ENCODE assay signal across 18 cellular contexts in genomic region chr11:86737752-86738151, GRCh38.
A peak's percentile ranks its signal among the peaks of the same experiment; 100 is the strongest.
DNase-seq lines count a peak whose midpoint lies in the region; ATAC-seq, FAIRE-seq and TF ChIP-seq lines count a peak whose summit lies in the region.
"Had no signal": no experiment of that assay in that cellular context is flagged by ENCODE, and none has a peak within 500 bp of the region (broad histone marks: within the 10 kb centered on the region; RNA-seq: fewer than 3 reads in every experiment).

No MANE protein-coding gene starts in this region.

- H3K27me3 Mint-ChIP-seq in immature natural killer cell (ENCODE audit: low read depth in 3 of 3), result peaks cover 0 to 2% (median 2%) of the 10 kb centered on the region in 3 donors

- TF ChIP-seq RAD21 in A549 (conservative IDR thresholded peaks at IDR 0.05 in 1 of 2, IDR thresholded peaks at IDR 0.05 in 1 of 2), result no peak

- H3K14ac ChIP-seq in mesenchymal stem cell (ENCODE audit: low read length in 2 of 2), result no peak overlapping the region

- H3K4me2 ChIP-seq in A549 (peak overlapping the region; percentile 55; the same call in 2 of the 3 replicates), endothelial cell of umbilical vein (ENCODE audit: insufficient read depth, low read length) (peak overlapping the region; percentile 51), mesenchymal stem cell (ENCODE audit: low read length, poor library complexity, severe bottlenecking) (no peak overlapping the region)

- H3K27me3 ChIP-seq in endothelial cell of umbilical vein (ENCODE audit: control insufficient read depth in 2 of 2, insufficient read depth in 2 of 2, low read length in 2 of 2) (no peaks in the 10 kb centered on the region), mesenchymal stem cell (ENCODE audit: control insufficient read depth in 1 of 2, insufficient read depth in 1 of 2, low read length in 2 of 2) (no peaks in the 10 kb centered on the region)
- H3K27me3 ChIP-seq: heart right ventricle had no signal

- FAIRE-seq in A549 (lab: Jason Lieb, UNC) (no peak), endothelial cell of umbilical vein (lab: Jason Lieb, UNC) (peak; percentile 87)

- no peak for TF ChIP-seq POLR2A in A549 (IDR thresholded peaks at IDR 0.05; ENCODE audit: low read length)
- TF ChIP-seq POLR2A in endothelial cell of umbilical vein (IDR thresholded peaks at IDR 0.05; ENCODE audit: low read depth, low read length), result no peak

- H2AFZ ChIP-seq in endothelial cell of umbilical vein (ENCODE audit: low read depth, low read length), result no peak overlapping the region
- H2AFZ ChIP-seq in mesenchymal stem cell (ENCODE audit: low read depth, low read length), result no peak overlapping the region

- H3K9me3 Mint-ChIP-seq in immature natural killer cell, result no peaks in the 10 kb centered on the region
- H3K9me3 Mint-ChIP-seq: activated naive CD8-positive, alpha-beta T cell treated with anti-CD3 and anti-CD28 coated beads, Interleukin-2, amount 50 U/mL, for 24 hours had no signal

- H3K18ac ChIP-seq in mesenchymal stem cell (ENCODE audit: low read depth in 1 of 2, low read length in 2 of 2), result peak overlapping the region in 1 of 2 experiments; percentile 30

- DNase-seq in A549 (ENCODE audit: low read depth in 1 of 2, low spot score in 1 of 2) (peak in 1 of 2 experiments; percentile 63), NCI-H460 (ENCODE audit: extremely low read depth, low read depth) (peak; percentile 40), endothelial cell of umbilical vein (ENCODE audit: low read depth, low spot score) (peak; percentile 95), mesenchymal stem cell (peak; percentile 37), NCI-H187 (lab: John Stamatoyannopoulos, UW) (no peak), T-helper 1 cell (no peak), immature natural killer cell (no peak)
- DNase-seq: ACHN; activated CD8-positive, alpha-beta memory T cell treated with anti-CD3 and anti-CD28 coated beads, Interleukin-2, amount 50 U/mL, for 48 hours; activated naive CD8-positive, alpha-beta T cell treated with anti-CD3 and anti-CD28 coated beads, Interleukin-2, amount 50 U/mL, for 24 hours; Calu3; heart right ventricle; left ventricle myocardium superior; NCI-H1694 treated with DMSO at 0.1 percent for 48 hours; NCI-H774; stimulated activated CD8-positive, alpha-beta memory T cell treated with anti-CD3 and anti-CD28 coated beads, Interleukin-4, amount 100 ng/mL, for 48 hours; trophoblast cell had no signal

- no peak overlapping the region for H3K27ac Mint-ChIP-seq in immature natural killer cell
- H3K27ac Mint-ChIP-seq: activated naive CD8-positive, alpha-beta T cell treated with anti-CD3 and anti-CD28 coated beads, Interleukin-2, amount 50 U/mL, for 24 hours had no signal

- H3K36me3 ChIP-seq in endothelial cell of umbilical vein (ENCODE audit: control insufficient read depth in 2 of 2, extremely low read depth in 1 of 2, insufficient read depth in 2 of 2, low read length in 2 of 2), result no peaks in the 10 kb centered on the region
- no peaks in the 10 kb centered on the region for H3K36me3 ChIP-seq in mesenchymal stem cell (ENCODE audit: control insufficient read depth in 1 of 2, insufficient read depth in 2 of 2, low read depth in 1 of 2, low read length in 2 of 2)
- H3K36me3 ChIP-seq: heart right ventricle had no signal

- peak overlapping the region in 1 of 2 experiments; percentile 32 for H2BK12ac ChIP-seq in mesenchymal stem cell (ENCODE audit: low read length in 2 of 2)

- no peak for TF ChIP-seq EP300 in A549 (IDR thresholded peaks at IDR 0.05)

- H3K9me1 ChIP-seq in endothelial cell of umbilical vein (replicated peaks; ENCODE audit: control insufficient read depth, extremely low read depth, insufficient read depth, low read length), result no peaks in the 10 kb centered on the region

- H3K27ac ChIP-seq in A549 (peak overlapping the region; percentile 88 to 93), endothelial cell of umbilical vein (ENCODE audit: insufficient read depth, low read depth, low read length) (peak overlapping the region; percentile 93), mesenchymal stem cell (ENCODE audit: low read length, poor library complexity, severe bottlenecking) (no peak overlapping the region)

- no peaks in the 10 kb centered on the region for H3K9me3 ChIP-seq in A549
- no peaks in the 10 kb centered on the region for H3K9me3 ChIP-seq in endothelial cell of umbilical vein (replicated peaks; ENCODE audit: control insufficient read depth, insufficient read depth, low read length)
- H3K9me3 ChIP-seq in mesenchymal stem cell (ENCODE audit: control insufficient read depth, low read length), result no peaks in the 10 kb centered on the region

- H2AK5ac ChIP-seq in mesenchymal stem cell (ENCODE audit: low read length, severe bottlenecking), result no peak overlapping the region

- H3K4me3 ChIP-seq in A549, result no peak overlapping the region
- no peak overlapping the region for H3K4me3 ChIP-seq in endothelial cell of umbilical vein (replicated peaks in 1 of 3; ENCODE audit: insufficient read depth in 1 of 3, low read depth in 1 of 3, low read length in 3 of 3)
- no peak overlapping the region for H3K4me3 ChIP-seq in mesenchymal stem cell (ENCODE audit: insufficient read depth in 1 of 2, low read depth in 1 of 2, low read length in 2 of 2)
- H3K4me3 ChIP-seq: heart right ventricle had no signal

- ATAC-seq in A549 (no peak), HG02798 (IDR thresholded peaks at IDR 0.05; ENCODE audit: poor library complexity, unreplicated experiment) (no peak)
- ATAC-seq: activated naive CD8-positive, alpha-beta T cell treated with anti-CD3 and anti-CD28 coated beads, Interleukin-2, amount 50 U/mL, for 24 hours; heart right ventricle; left ventricle myocardium superior had no signal

- H3K23ac ChIP-seq in mesenchymal stem cell (ENCODE audit: low read length in 2 of 2), result no peak overlapping the region

- no peak overlapping the region for H4K91ac ChIP-seq in mesenchymal stem cell (ENCODE audit: low read length)

- no TSS peak for BruUV-seq in endothelial cell of umbilical vein (replicated peaks; lab: Mats Ljungman, UMichigan)

- H3K79me1 ChIP-seq in mesenchymal stem cell (replicated peaks; ENCODE audit: low read length, poor library complexity, severe bottlenecking), result no peaks in the 10 kb centered on the region

- H2BK15ac ChIP-seq in mesenchymal stem cell (ENCODE audit: low read depth, poor library complexity, severe bottlenecking), result no peak overlapping the region

- CTCF ChIA-PET in A549 (lab: Yijun Ruan, JAX) (interaction anchor here (0.8 to 3.1 kb wide), 3 partner anchors 63 to 129 kb away, joined by 3 to 29 read pairs (median 5); partner anchors contain the start of gene PRSS23), endothelial cell of umbilical vein (lab: Charles Lee) (interaction anchor here (0.6 to 1.8 kb wide), 8 partner anchors 11 to 130 kb away, joined by 3 to 9 read pairs (median 3); no protein-coding TSS in a partner anchor)

- dilution Hi-C loops in endothelial cell of umbilical vein (cut with MboI; ENCODE audit: extremely low pct_ligation_motif_present, low sequenced_read_pairs), result no loop called here

- H2BK5ac ChIP-seq in mesenchymal stem cell (ENCODE audit: low read depth, low read length, poor library complexity, severe bottlenecking), result no peak overlapping the region

- H3K4me1 ChIP-seq in A549 (peaks cover 98% of the 10 kb centered on the region), endothelial cell of umbilical vein (ENCODE audit: control insufficient read depth, extremely low read depth, insufficient read depth, low read length) (peaks cover 75% of the 10 kb centered on the region), mesenchymal stem cell (ENCODE audit: control insufficient read depth, insufficient read depth, low read depth, low read length) (peaks cover 15% of the 10 kb centered on the region)

- no peaks in the 10 kb centered on the region for H4K20me1 ChIP-seq in endothelial cell of umbilical vein (replicated peaks; ENCODE audit: control insufficient read depth, extremely low read depth, insufficient read depth, low read length)

- H3K9ac ChIP-seq in endothelial cell of umbilical vein (replicated peaks; ENCODE audit: extremely low read depth, insufficient read depth, low read length) (peak overlapping the region; percentile 69), mesenchymal stem cell (ENCODE audit: low read length) (peak overlapping the region; percentile 25)

- H2BK120ac ChIP-seq in mesenchymal stem cell (ENCODE audit: low read depth, low read length), result no peak overlapping the region

- no peaks in the 10 kb centered on the region for H3K36me3 Mint-ChIP-seq in immature natural killer cell

- POLR2A ChIA-PET in A549 (lab: Yijun Ruan, JAX) (no interaction called here), endothelial cell of umbilical vein (lab: Charles Lee) (no interaction called here)

- TF ChIP-seq CTCF in A549 (IDR thresholded peaks at IDR 0.05) (no peak), endothelial cell of umbilical vein (IDR thresholded peaks at IDR 0.05; ENCODE audit: extremely low read depth in 1 of 2, insufficient read depth in 1 of 2, low read depth in 1 of 2, low read length in 2 of 2) (no peak)

- H3K4ac ChIP-seq in mesenchymal stem cell (ENCODE audit: low read depth in 1 of 2, low read length in 2 of 2), result no peak overlapping the region

- no peak overlapping the region for H3K4me3 Mint-ChIP-seq in immature natural killer cell
- H3K4me3 Mint-ChIP-seq: activated naive CD8-positive, alpha-beta T cell treated with anti-CD3 and anti-CD28 coated beads, Interleukin-2, amount 50 U/mL, for 24 hours had no signal

- H3K4me1 Mint-ChIP-seq in immature natural killer cell, result no peaks in the 10 kb centered on the region

- intact Hi-C loops in endothelial cell of umbilical vein (cut with micrococcal nuclease), result loop anchor here (1.0 to 5.0 kb wide), 7 partner anchors 17 to 277 kb away; partner anchors contain the start of gene ME3

- no peaks in the 10 kb centered on the region for H3K79me2 ChIP-seq in endothelial cell of umbilical vein (ENCODE audit: control insufficient read depth, insufficient read depth, low read length)

- H4K8ac ChIP-seq in mesenchymal stem cell (ENCODE audit: low read length), result no peak overlapping the region

TF ChIP-seq in A549, 52 proteins besides CTCF, POLR2A, EP300 and RAD21 (continues in another document):
- no peak for TF ChIP-seq HDAC2 (IDR thresholded peaks at IDR 0.05)

TF ChIP-seq in endothelial cell of umbilical vein, 7 proteins besides CTCF, POLR2A, EP300 and RAD21 (continues in another document):
- no peak for TF ChIP-seq EZH2 (IDR thresholded peaks at IDR 0.05; ENCODE audit: borderline replicate concordance, low read depth, low read length, severe bottlenecking)
- TF ChIP-seq JUN (IDR thresholded peaks at IDR 0.05; ENCODE audit: borderline replicate concordance, insufficient read depth, insufficient read length, low read depth), result peak; percentile 64
- TF ChIP-seq FOS (IDR thresholded peaks at IDR 0.05; ENCODE audit: borderline replicate concordance, insufficient read depth, low read length), result peak; percentile 74
- peak; percentile 70 for TF ChIP-seq POLR2AphosphoS5 (IDR thresholded peaks at IDR 0.05; ENCODE audit: insufficient read depth, low read depth, low read length)
- TF ChIP-seq MYC (IDR thresholded peaks at IDR 0.05; ENCODE audit: low read depth, low read length), result no peak
- peak; percentile 52 for TF ChIP-seq GATA2 (IDR thresholded peaks at IDR 0.05; ENCODE audit: insufficient read depth, insufficient read length, low read depth, low read length)

Comparison
In these comparisons a context has a peak if more than half of its experiments do, and no peak if none do; other contexts are left out.
1. DNase-seq: peak in NCI-H460 (single experiment), endothelial cell of umbilical vein (single experiment) and mesenchymal stem cell (single experiment); none in NCI-H187 (0 of 2), T-helper 1 cell (0 of 5) and immature natural killer cell (0 of 3).